ENCODE assay signal across 1 cellular context in genomic region chr13:101989798-101990350, GRCh38.
TF ChIP-seq lines count a peak whose summit lies in the region.

No MANE protein-coding gene starts in this region.

TF ChIP-seq in SK-N-SH, 30 proteins besides CTCF, POLR2A, EP300 and RAD21 (continued from another document):
- no peak for TF ChIP-seq ZBTB33 (IDR thresholded peaks at IDR 0.05; ENCODE audit: borderline replicate concordance, low read depth)
